Comparison of ENCODE assay signal across 1 cellular context in the genomic region with DNA sequence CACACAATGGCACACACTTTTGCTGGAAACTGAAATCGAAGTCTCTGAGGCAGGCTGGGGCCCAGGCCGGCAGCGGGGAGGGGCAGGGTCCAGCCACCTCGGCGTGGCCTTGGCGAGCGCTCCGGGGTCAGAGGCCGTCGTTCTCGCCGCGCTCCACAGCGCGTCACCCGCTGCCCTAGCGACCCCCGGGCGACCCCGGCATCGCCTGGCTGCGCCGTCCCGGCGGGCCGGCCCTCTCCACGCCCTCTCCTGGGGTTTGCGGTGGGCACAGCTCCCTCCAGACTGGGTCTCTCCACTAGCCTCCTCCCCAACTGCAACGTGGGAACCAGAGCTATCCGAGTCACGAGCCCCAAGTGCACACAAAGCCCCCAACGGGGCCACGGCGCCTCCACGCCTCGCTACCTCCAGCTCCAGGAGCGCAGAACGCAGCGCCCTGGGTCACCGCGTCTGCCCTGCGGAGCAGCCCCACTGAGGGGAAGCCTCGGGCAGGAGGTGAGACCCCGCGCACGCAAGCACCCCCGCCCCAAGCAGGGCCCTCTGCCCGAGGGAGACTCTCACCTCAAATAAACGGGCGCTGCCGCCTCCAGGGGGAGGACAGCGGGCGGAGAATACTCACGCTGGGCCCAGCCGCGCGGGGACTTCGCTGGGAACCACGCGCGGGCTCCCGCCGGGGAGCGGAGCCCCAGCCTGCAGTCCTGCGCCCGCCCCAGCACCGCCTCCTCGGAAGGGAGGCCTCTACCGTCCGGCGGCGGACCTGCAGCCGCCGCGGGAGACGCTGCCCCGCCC.
TF ChIP-seq lines count a peak whose summit lies in the region.

No MANE protein-coding gene starts in this region.

TF ChIP-seq in HepG2, 621 proteins besides CTCF, POLR2A, EP300 and RAD21 (continued from another document and continues in another):
- TF ChIP-seq, protein P1, sequence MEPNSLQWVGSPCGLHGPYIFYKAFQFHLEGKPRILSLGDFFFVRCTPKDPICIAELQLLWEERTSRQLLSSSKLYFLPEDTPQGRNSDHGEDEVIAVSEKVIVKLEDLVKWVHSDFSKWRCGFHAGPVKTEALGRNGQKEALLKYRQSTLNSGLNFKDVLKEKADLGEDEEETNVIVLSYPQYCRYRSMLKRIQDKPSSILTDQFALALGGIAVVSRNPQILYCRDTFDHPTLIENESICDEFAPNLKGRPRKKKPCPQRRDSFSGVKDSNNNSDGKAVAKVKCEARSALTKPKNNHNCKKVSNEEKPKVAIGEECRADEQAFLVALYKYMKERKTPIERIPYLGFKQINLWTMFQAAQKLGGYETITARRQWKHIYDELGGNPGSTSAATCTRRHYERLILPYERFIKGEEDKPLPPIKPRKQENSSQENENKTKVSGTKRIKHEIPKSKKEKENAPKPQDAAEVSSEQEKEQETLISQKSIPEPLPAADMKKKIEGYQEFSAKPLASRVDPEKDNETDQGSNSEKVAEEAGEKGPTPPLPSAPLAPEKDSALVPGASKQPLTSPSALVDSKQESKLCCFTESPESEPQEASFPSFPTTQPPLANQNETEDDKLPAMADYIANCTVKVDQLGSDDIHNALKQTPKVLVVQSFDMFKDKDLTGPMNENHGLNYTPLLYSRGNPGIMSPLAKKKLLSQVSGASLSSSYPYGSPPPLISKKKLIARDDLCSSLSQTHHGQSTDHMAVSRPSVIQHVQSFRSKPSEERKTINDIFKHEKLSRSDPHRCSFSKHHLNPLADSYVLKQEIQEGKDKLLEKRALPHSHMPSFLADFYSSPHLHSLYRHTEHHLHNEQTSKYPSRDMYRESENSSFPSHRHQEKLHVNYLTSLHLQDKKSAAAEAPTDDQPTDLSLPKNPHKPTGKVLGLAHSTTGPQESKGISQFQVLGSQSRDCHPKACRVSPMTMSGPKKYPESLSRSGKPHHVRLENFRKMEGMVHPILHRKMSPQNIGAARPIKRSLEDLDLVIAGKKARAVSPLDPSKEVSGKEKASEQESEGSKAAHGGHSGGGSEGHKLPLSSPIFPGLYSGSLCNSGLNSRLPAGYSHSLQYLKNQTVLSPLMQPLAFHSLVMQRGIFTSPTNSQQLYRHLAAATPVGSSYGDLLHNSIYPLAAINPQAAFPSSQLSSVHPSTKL (CRISPR knock-in tag; IDR thresholded peaks at IDR 0.05): peak; percentile 23; the same call in 1 of the 2 replicates
- TF ChIP-seq, protein P2, sequence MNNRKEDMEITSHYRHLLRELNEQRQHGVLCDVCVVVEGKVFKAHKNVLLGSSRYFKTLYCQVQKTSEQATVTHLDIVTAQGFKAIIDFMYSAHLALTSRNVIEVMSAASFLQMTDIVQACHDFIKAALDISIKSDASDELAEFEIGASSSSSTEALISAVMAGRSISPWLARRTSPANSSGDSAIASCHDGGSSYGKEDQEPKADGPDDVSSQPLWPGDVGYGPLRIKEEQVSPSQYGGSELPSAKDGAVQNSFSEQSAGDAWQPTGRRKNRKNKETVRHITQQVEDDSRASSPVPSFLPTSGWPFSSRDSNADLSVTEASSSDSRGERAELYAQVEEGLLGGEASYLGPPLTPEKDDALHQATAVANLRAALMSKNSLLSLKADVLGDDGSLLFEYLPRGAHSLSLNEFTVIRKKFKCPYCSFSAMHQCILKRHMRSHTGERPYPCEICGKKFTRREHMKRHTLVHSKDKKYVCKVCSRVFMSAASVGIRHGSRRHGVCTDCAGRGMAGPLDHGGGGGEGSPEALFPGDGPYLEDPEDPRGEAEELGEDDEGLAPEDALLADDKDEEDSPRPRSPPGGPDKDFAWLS (CRISPR knock-in tag; IDR thresholded peaks at IDR 0.05; ENCODE audit: borderline replicate concordance): no peak
- TF ChIP-seq, protein P3, sequence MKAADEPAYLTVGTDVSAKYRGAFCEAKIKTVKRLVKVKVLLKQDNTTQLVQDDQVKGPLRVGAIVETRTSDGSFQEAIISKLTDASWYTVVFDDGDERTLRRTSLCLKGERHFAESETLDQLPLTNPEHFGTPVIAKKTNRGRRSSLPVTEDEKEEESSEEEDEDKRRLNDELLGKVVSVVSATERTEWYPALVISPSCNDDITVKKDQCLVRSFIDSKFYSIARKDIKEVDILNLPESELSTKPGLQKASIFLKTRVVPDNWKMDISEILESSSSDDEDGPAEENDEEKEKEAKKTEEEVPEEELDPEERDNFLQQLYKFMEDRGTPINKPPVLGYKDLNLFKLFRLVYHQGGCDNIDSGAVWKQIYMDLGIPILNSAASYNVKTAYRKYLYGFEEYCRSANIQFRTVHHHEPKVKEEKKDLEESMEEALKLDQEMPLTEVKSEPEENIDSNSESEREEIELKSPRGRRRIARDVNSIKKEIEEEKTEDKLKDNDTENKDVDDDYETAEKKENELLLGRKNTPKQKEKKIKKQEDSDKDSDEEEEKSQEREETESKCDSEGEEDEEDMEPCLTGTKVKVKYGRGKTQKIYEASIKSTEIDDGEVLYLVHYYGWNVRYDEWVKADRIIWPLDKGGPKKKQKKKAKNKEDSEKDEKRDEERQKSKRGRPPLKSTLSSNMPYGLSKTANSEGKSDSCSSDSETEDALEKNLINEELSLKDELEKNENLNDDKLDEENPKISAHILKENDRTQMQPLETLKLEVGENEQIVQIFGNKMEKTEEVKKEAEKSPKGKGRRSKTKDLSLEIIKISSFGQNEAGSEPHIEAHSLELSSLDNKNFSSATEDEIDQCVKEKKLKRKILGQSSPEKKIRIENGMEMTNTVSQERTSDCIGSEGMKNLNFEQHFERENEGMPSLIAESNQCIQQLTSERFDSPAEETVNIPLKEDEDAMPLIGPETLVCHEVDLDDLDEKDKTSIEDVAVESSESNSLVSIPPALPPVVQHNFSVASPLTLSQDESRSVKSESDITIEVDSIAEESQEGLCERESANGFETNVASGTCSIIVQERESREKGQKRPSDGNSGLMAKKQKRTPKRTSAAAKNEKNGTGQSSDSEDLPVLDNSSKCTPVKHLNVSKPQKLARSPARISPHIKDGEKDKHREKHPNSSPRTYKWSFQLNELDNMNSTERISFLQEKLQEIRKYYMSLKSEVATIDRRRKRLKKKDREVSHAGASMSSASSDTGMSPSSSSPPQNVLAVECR (CRISPR knock-in tag; IDR thresholded peaks at IDR 0.05; ENCODE audit: borderline replicate concordance): peak; percentile 81
- TF ChIP-seq SKI (IDR thresholded peaks at IDR 0.05; ENCODE audit: partially characterized antibody): no peak
- no peak for TF ChIP-seq ZNF83 (CRISPR knock-in tag; IDR thresholded peaks at IDR 0.05; ENCODE audit: borderline replicate concordance)
- TF ChIP-seq MIER2 (CRISPR knock-in tag; IDR thresholded peaks at IDR 0.05): no peak
- TF ChIP-seq TBX3 (IDR thresholded peaks at IDR 0.05; ENCODE audit: borderline replicate concordance): no peak
- no peak for TF ChIP-seq MYNN (CRISPR knock-in tag; IDR thresholded peaks at IDR 0.05; ENCODE audit: low read depth)
- no peak for TF ChIP-seq SIN3A (IDR thresholded peaks at IDR 0.05; ENCODE audit: borderline replicate concordance, low read depth, low read length)
- no peak for TF ChIP-seq MIXL1 (CRISPR knock-in tag; IDR thresholded peaks at IDR 0.05)
- 0 out of 2 replicates have a peak, but pooled peaks have one; percentile 35 for TF ChIP-seq ZNF619 (CRISPR knock-in tag; IDR thresholded peaks at IDR 0.05)
- TF ChIP-seq, protein P4, sequence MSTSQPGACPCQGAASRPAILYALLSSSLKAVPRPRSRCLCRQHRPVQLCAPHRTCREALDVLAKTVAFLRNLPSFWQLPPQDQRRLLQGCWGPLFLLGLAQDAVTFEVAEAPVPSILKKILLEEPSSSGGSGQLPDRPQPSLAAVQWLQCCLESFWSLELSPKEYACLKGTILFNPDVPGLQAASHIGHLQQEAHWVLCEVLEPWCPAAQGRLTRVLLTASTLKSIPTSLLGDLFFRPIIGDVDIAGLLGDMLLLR (CRISPR knock-in tag; IDR thresholded peaks at IDR 0.05): no peak
- TF ChIP-seq ZFP37 (CRISPR knock-in tag; IDR thresholded peaks at IDR 0.05; ENCODE audit: borderline replicate concordance): no peak
- TF ChIP-seq RORA (CRISPR knock-in tag; IDR thresholded peaks at IDR 0.05): no peak
- no peak for TF ChIP-seq ZFP36L2 (CRISPR knock-in tag; IDR thresholded peaks at IDR 0.05)
- TF ChIP-seq ZFYVE20 (CRISPR knock-in tag; IDR thresholded peaks at IDR 0.05; ENCODE audit: borderline replicate concordance, low read depth): no peak
- TF ChIP-seq GTF3A (CRISPR knock-in tag; conservative IDR thresholded peaks at IDR 0.05): no peak
- peak; percentile 69; the same call in 1 of the 2 replicates for TF ChIP-seq TBX2 (CRISPR knock-in tag; IDR thresholded peaks at IDR 0.05; ENCODE audit: borderline replicate concordance)
- peak; percentile 63; the same call in 1 of the 2 replicates for TF ChIP-seq ZSCAN31 (CRISPR knock-in tag; IDR thresholded peaks at IDR 0.05; ENCODE audit: low read depth)
- TF ChIP-seq TCF7 (IDR thresholded peaks at IDR 0.05; ENCODE audit: low read depth): no peak
- no peak for TF ChIP-seq ZNF652 (CRISPR knock-in tag; IDR thresholded peaks at IDR 0.05; ENCODE audit: borderline replicate concordance, low read depth)
- no peak for TF ChIP-seq MAF1 (CRISPR knock-in tag; IDR thresholded peaks at IDR 0.05; ENCODE audit: borderline replicate concordance)
- no peak for TF ChIP-seq HMG20A (CRISPR knock-in tag; IDR thresholded peaks at IDR 0.05; ENCODE audit: borderline replicate concordance)
- no peak for TF ChIP-seq REXO4 (CRISPR knock-in tag; IDR thresholded peaks at IDR 0.05; ENCODE audit: borderline replicate concordance)
- TF ChIP-seq FOXA1 (IDR thresholded peaks at IDR 0.05): no peak
- no peak for TF ChIP-seq FOXA1 (CRISPR knock-in tag; IDR thresholded peaks at IDR 0.05)
- TF ChIP-seq ZNF263 (CRISPR knock-in tag; IDR thresholded peaks at IDR 0.05): no peak
- TF ChIP-seq HDAC6 (IDR thresholded peaks at IDR 0.05; ENCODE audit: low read depth, low read length): no peak
- TF ChIP-seq, protein P5, sequence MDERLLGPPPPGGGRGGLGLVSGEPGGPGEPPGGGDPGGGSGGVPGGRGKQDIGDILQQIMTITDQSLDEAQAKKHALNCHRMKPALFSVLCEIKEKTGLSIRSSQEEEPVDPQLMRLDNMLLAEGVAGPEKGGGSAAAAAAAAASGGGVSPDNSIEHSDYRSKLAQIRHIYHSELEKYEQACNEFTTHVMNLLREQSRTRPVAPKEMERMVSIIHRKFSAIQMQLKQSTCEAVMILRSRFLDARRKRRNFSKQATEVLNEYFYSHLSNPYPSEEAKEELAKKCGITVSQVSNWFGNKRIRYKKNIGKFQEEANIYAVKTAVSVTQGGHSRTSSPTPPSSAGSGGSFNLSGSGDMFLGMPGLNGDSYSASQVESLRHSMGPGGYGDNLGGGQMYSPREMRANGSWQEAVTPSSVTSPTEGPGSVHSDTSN (CRISPR knock-in tag; IDR thresholded peaks at IDR 0.05): no peak
- no peak for TF ChIP-seq ZNF12 (CRISPR knock-in tag; IDR thresholded peaks at IDR 0.05)
- no peak for TF ChIP-seq ZNF33B (CRISPR knock-in tag; IDR thresholded peaks at IDR 0.05)
- TF ChIP-seq RELA (CRISPR knock-in tag; IDR thresholded peaks at IDR 0.05): no peak
- TF ChIP-seq NRL (CRISPR knock-in tag; IDR thresholded peaks at IDR 0.05; ENCODE audit: borderline replicate concordance): no peak
- TF ChIP-seq, protein P6, sequence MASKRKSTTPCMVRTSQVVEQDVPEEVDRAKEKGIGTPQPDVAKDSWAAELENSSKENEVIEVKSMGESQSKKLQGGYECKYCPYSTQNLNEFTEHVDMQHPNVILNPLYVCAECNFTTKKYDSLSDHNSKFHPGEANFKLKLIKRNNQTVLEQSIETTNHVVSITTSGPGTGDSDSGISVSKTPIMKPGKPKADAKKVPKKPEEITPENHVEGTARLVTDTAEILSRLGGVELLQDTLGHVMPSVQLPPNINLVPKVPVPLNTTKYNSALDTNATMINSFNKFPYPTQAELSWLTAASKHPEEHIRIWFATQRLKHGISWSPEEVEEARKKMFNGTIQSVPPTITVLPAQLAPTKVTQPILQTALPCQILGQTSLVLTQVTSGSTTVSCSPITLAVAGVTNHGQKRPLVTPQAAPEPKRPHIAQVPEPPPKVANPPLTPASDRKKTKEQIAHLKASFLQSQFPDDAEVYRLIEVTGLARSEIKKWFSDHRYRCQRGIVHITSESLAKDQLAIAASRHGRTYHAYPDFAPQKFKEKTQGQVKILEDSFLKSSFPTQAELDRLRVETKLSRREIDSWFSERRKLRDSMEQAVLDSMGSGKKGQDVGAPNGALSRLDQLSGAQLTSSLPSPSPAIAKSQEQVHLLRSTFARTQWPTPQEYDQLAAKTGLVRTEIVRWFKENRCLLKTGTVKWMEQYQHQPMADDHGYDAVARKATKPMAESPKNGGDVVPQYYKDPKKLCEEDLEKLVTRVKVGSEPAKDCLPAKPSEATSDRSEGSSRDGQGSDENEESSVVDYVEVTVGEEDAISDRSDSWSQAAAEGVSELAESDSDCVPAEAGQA (IDR thresholded peaks at IDR 0.05; ENCODE audit: low read depth): no peak
- TF ChIP-seq, protein P6 (CRISPR knock-in tag; IDR thresholded peaks at IDR 0.05; ENCODE audit: borderline replicate concordance): no peak
- TF ChIP-seq ARID2 (CRISPR knock-in tag; IDR thresholded peaks at IDR 0.05; ENCODE audit: borderline replicate concordance): no peak
- TF ChIP-seq CREM (IDR thresholded peaks at IDR 0.05): 0 out of 2 replicates have a peak, but pooled peaks have one; percentile 8
- no peak for TF ChIP-seq CREM (CRISPR knock-in tag; IDR thresholded peaks at IDR 0.05)
- TF ChIP-seq ISL2 (CRISPR knock-in tag; IDR thresholded peaks at IDR 0.05): no peak
- 0 out of 2 replicates have a peak, but pooled peaks have one; percentile 20 for TF ChIP-seq ZNF598 (CRISPR knock-in tag; IDR thresholded peaks at IDR 0.05; ENCODE audit: borderline replicate concordance)
- TF ChIP-seq ZNF337 (CRISPR knock-in tag; IDR thresholded peaks at IDR 0.05; ENCODE audit: borderline replicate concordance, low read depth): no peak
- no peak for TF ChIP-seq RFX3 (CRISPR knock-in tag; IDR thresholded peaks at IDR 0.05)
- 0 out of 2 replicates have a peak, but pooled peaks have one; percentile 43 for TF ChIP-seq CBFB (CRISPR knock-in tag; IDR thresholded peaks at IDR 0.05)
- TF ChIP-seq PRMT3 (CRISPR knock-in tag; IDR thresholded peaks at IDR 0.05; ENCODE audit: borderline replicate concordance, low read depth): no peak
